In genomic region chr2:150939087-150939486, GRCh38 we compare ENCODE assay signal across 1 cellular context.
TF ChIP-seq lines count a peak whose summit lies in the region.

No MANE protein-coding gene starts in this region.

TF ChIP-seq in H1, 55 proteins besides CTCF, POLR2A, EP300 and RAD21:
- TF ChIP-seq SP2 (IDR thresholded peaks at IDR 0.05; ENCODE audit: low read length) (no peak), BACH1 (IDR thresholded peaks at IDR 0.05; ENCODE audit: low read length) (no peak), GTF2F1 (IDR thresholded peaks at IDR 0.05; ENCODE audit: borderline replicate concordance, low read depth, low read length) (no peak), KDM1A (IDR thresholded peaks at IDR 0.05; ENCODE audit: borderline replicate concordance, low read length) (no peak), SUZ12 (IDR thresholded peaks at IDR 0.05; ENCODE audit: low read length) (no peak), RBBP5 (IDR thresholded peaks at IDR 0.05; ENCODE audit: borderline replicate concordance, low read depth, low read length) (no peak), SIX5 (IDR thresholded peaks at IDR 0.05; ENCODE audit: low read depth, low read length) (no peak), GABPA (IDR thresholded peaks at IDR 0.05; ENCODE audit: borderline replicate concordance, insufficient read depth, low read length) (no peak), JUND (IDR thresholded peaks at IDR 0.05; ENCODE audit: low read length) (no peak), CHD2 (IDR thresholded peaks at IDR 0.05; ENCODE audit: low read length) (no peak), ASH2L (IDR thresholded peaks at IDR 0.05; ENCODE audit: low read length) (no peak), E2F6 (IDR thresholded peaks at IDR 0.05) (no peak), SAP30 (IDR thresholded peaks at IDR 0.05; ENCODE audit: insufficient read depth, insufficient replicate concordance, low read length) (no peak)
